ENCODE assay signal across 16 cellular contexts in the genomic region with DNA sequence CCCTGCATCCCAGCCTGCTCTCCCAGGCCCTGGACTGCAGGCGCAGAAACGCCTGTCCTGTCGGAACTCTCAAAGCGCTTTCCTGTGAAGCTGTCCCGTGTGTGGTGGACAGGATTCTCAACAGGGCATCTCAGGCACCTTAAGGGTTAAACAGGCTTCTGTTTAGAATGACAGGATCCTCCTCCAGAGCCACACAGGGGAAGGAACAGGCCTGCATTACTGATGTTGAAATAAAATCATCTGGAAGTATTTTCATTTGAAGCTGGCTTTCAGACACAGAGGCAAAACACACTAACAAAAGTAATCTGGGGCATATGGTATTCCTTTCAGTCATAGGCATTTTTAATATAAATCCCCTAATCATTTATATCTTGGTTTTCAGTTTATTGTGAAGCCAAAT. TPM values are rescaled to one million over a fixed set of nuclear protein-coding genes. Genes with fewer than 3 reads are reported as not detected.
DNase-seq lines count a peak whose midpoint lies in the region; TF ChIP-seq lines count a peak whose summit lies in the region.
"Had no signal": no experiment of that assay in that cellular context is flagged by ENCODE, and none has a peak within 500 bp of the region (broad histone marks: within the 10 kb centered on the region; RNA-seq: fewer than 3 reads in every experiment).

No MANE protein-coding gene starts in this region.

- H3K36me3 Mint-ChIP-seq in activated naive CD8-positive, alpha-beta T cell: no peaks in the 10 kb centered on the region
- H3K36me3 Mint-ChIP-seq in activated naive CD8-positive, alpha-beta T cell treated with anti-CD3 and anti-CD28 coated beads for 36 hours: no peaks in the 10 kb centered on the region
- H3K36me3 Mint-ChIP-seq: activated naive CD8-positive, alpha-beta T cell treated with anti-CD3 and anti-CD28 coated beads, Interleukin-2, amount 10 ng/mL, durations not matched to agents 7 days and 5 days; brain; natural killer cell had no signal

- no peak for DNase-seq in activated naive CD8-positive, alpha-beta T cell treated with anti-CD3 and anti-CD28 coated beads for 36 hours
- DNase-seq in SJSA1 (ENCODE audit: low read depth in 1 of 2, low spot score in 2 of 2): no peak
- peak; percentile 31 for DNase-seq in fibroblast of villous mesenchyme (ENCODE audit: low read depth)
- no peak for DNase-seq in COR-L47 (lab: John Stamatoyannopoulos, UW)
- DNase-seq in NCI-H82 (lab: John Stamatoyannopoulos, UW): no peak
- DNase-seq in cortex of kidney (lab: John Stamatoyannopoulos, UW): no peak
- no peak for DNase-seq in HCEC 1CT
- DNase-seq: upper lobe of right lung had no signal

- peak overlapping the region; percentile 35 for H3K27ac Mint-ChIP-seq in activated naive CD8-positive, alpha-beta T cell
- no peak overlapping the region for H3K27ac Mint-ChIP-seq in activated naive CD8-positive, alpha-beta T cell treated with anti-CD3 and anti-CD28 coated beads for 36 hours
- H3K27ac Mint-ChIP-seq: activated CD8-positive, alpha-beta T cell treated with anti-CD3 and anti-CD28 coated beads, Interleukin-2, amount 10 ng/mL, durations not matched to agents 7 days and 5 days; activated naive CD8-positive, alpha-beta T cell treated with anti-CD3 and anti-CD28 coated beads, Interleukin-2, amount 10 ng/mL, durations not matched to agents 7 days and 5 days; natural killer cell had no signal

- H3K27me3 Mint-ChIP-seq in activated naive CD8-positive, alpha-beta T cell: peaks cover 8% of the 10 kb centered on the region
- H3K27me3 Mint-ChIP-seq in activated naive CD8-positive, alpha-beta T cell treated with anti-CD3 and anti-CD28 coated beads for 36 hours: peaks cover 37% of the 10 kb centered on the region

- no peaks in the 10 kb centered on the region for H3K9me3 ChIP-seq in SJSA1 (replicated peaks)
- H3K9me3 ChIP-seq: upper lobe of right lung had no signal

- no peaks in the 10 kb centered on the region for H3K9me3 Mint-ChIP-seq in activated naive CD8-positive, alpha-beta T cell (ENCODE audit: low read depth)
- no peaks in the 10 kb centered on the region for H3K9me3 Mint-ChIP-seq in activated naive CD8-positive, alpha-beta T cell treated with anti-CD3 and anti-CD28 coated beads for 36 hours
- H3K9me3 Mint-ChIP-seq: activated naive CD8-positive, alpha-beta T cell treated with anti-CD3 and anti-CD28 coated beads, Interleukin-2, amount 10 ng/mL, durations not matched to agents 7 days and 5 days; brain; natural killer cell had no signal

- H3K4me3 ChIP-seq in SJSA1 (no peak overlapping the region), fibroblast of villous mesenchyme (ENCODE audit: low read depth, low read length) (no peak overlapping the region)
- H3K4me3 ChIP-seq: coronary artery, skin epidermis, upper lobe of right lung had no signal

- no peak for TF ChIP-seq CTCF in fibroblast of villous mesenchyme (IDR thresholded peaks at IDR 0.05; ENCODE audit: insufficient read depth, low read depth, low read length)

- H3K4me1 ChIP-seq in SJSA1 (replicated peaks): peaks cover 40% of the 10 kb centered on the region
- H3K4me1 ChIP-seq: upper lobe of right lung had no signal

- H3K4me3 Mint-ChIP-seq in activated naive CD8-positive, alpha-beta T cell: no peak overlapping the region
- no peak overlapping the region for H3K4me3 Mint-ChIP-seq in activated naive CD8-positive, alpha-beta T cell treated with anti-CD3 and anti-CD28 coated beads for 36 hours
- H3K4me3 Mint-ChIP-seq: activated CD8-positive, alpha-beta T cell treated with anti-CD3 and anti-CD28 coated beads, Interleukin-2, amount 10 ng/mL, durations not matched to agents 7 days and 5 days; activated naive CD8-positive, alpha-beta T cell treated with anti-CD3 and anti-CD28 coated beads, Interleukin-2, amount 10 ng/mL, durations not matched to agents 7 days and 5 days; natural killer cell had no signal

- H3K36me3 ChIP-seq in SJSA1: no peaks in the 10 kb centered on the region
- H3K36me3 ChIP-seq: upper lobe of right lung had no signal

- H3K27me3 ChIP-seq in SJSA1 (replicated peaks): no peaks in the 10 kb centered on the region

- peak overlapping the region; percentile 66 for H3K27ac ChIP-seq in SJSA1
- H3K27ac ChIP-seq: coronary artery, KMS-11, upper lobe of right lung had no signal

- peaks cover 9% of the 10 kb centered on the region for H3K4me1 Mint-ChIP-seq in activated naive CD8-positive, alpha-beta T cell (ENCODE audit: low read depth)
- H3K4me1 Mint-ChIP-seq in activated naive CD8-positive, alpha-beta T cell treated with anti-CD3 and anti-CD28 coated beads for 36 hours: peaks cover 8% of the 10 kb centered on the region

RNA-seq across cellular contexts. Expression of gene HS3ST3A1, which starts 7.4 kb away (rescaled TPM):
- under 1 TPM; 0.12 to 0.16 TPM for total RNA-seq in activated naive CD8-positive, alpha-beta T cell treated with anti-CD3 and anti-CD28 coated beads for 36 hours
- 12.9 and 16.8 TPM in 2 replicates for total RNA-seq in SJSA1 (2014; rRNA removed; shearing (Covaris generic))
- total RNA-seq in fibroblast of villous mesenchyme: 13.8 and 15.5 TPM in 2 replicates
- total RNA-seq: activated CD8-positive, alpha-beta T cell treated with anti-CD3 and anti-CD28 coated beads, Interleukin-2, amount 10 ng/mL, durations not matched to agents 7 days and 5 days; activated naive CD8-positive, alpha-beta T cell treated with anti-CD3 and anti-CD28 coated beads, Interleukin-2, amount 10 ng/mL, durations not matched to agents 7 days and 5 days had no signal

Comparison
In these comparisons a context has a peak if more than half of its experiments do, and no peak if none do; other contexts are left out.
1. RNA of gene HS3ST3A1, which starts 7.4 kb away (total RNA-seq): 12.9 to 16.8 TPM in SJSA1 and 13.8 to 15.5 TPM in fibroblast of villous mesenchyme; 0.12 to 0.16 TPM in activated naive CD8-positive, alpha-beta T cell treated with anti-CD3 and anti-CD28 coated beads for 36 hours; every median in the first group is over 10 times any median in the second.